Comparison of ENCODE assay signal across 1 cellular context in the genomic region with DNA sequence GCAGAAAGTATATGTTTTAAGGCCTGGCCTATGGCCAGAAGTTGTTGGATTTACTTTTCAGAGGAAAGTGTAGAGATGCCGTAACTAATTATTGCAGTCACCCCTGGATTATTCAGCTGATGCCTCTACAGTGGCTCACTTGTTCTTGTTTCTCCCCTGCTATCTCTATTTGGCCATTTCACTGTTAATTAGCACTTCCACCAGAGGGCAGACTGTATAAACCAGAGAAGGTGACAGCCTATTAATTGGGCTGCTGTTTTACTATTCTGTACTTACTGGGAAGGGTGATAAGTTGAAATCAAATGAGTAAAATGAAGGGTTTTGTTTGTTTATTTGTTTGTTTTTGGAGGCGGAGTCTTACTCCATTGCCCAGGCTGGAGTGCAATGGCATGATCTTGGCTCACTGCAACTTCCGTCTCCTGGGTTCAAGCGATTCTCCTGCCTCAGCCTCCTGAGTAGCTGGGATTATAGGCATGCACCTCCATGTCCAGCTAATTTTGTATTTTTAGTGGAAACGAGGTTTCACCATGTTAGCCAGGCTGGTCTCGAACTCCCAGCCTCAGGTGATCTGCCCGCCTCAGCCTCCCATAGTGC.
TF ChIP-seq lines count a peak whose summit lies in the region.

No MANE protein-coding gene starts in this region.

TF ChIP-seq in K562, 482 proteins besides CTCF, POLR2A, EP300 and RAD21 (continued from another document):
- TF ChIP-seq, protein P1, sequence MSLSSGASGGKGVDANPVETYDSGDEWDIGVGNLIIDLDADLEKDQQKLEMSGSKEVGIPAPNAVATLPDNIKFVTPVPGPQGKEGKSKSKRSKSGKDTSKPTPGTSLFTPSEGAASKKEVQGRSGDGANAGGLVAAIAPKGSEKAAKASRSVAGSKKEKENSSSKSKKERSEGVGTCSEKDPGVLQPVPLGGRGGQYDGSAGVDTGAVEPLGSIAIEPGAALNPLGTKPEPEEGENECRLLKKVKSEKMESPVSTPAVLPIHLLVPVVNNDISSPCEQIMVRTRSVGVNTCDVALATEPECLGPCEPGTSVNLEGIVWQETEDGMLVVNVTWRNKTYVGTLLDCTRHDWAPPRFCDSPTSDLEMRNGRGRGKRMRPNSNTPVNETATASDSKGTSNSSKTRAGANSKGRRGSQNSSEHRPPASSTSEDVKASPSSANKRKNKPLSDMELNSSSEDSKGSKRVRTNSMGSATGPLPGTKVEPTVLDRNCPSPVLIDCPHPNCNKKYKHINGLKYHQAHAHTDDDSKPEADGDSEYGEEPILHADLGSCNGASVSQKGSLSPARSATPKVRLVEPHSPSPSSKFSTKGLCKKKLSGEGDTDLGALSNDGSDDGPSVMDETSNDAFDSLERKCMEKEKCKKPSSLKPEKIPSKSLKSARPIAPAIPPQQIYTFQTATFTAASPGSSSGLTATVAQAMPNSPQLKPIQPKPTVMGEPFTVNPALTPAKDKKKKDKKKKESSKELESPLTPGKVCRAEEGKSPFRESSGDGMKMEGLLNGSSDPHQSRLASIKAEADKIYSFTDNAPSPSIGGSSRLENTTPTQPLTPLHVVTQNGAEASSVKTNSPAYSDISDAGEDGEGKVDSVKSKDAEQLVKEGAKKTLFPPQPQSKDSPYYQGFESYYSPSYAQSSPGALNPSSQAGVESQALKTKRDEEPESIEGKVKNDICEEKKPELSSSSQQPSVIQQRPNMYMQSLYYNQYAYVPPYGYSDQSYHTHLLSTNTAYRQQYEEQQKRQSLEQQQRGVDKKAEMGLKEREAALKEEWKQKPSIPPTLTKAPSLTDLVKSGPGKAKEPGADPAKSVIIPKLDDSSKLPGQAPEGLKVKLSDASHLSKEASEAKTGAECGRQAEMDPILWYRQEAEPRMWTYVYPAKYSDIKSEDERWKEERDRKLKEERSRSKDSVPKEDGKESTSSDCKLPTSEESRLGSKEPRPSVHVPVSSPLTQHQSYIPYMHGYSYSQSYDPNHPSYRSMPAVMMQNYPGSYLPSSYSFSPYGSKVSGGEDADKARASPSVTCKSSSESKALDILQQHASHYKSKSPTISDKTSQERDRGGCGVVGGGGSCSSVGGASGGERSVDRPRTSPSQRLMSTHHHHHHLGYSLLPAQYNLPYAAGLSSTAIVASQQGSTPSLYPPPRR (CRISPR knock-in tag; IDR thresholded peaks at IDR 0.05; ENCODE audit: borderline replicate concordance), result no peak
